Comparison of ENCODE assay signal across 7 cellular contexts in genomic region chrX:153980394-153980793, GRCh38. TPM values are rescaled to one million over a fixed set of nuclear protein-coding genes. Genes with fewer than 3 reads are reported as not detected.
A peak's percentile ranks its signal among the peaks of the same experiment; 100 is the strongest.
DNase-seq lines count a peak whose midpoint lies in the region; ATAC-seq, FAIRE-seq and TF ChIP-seq lines count a peak whose summit lies in the region.
"Not testable (repeated sequence)": the region's sequence is repeated elsewhere in the genome, so short reads cannot be mapped to it uniquely, and the experiment has no call there.

No MANE protein-coding gene starts in this region.

- not testable (repeated sequence) for DNase-seq in GM12891 (ENCODE audit: insufficient read length, low spot score); T-helper 2 cell treated with Interferon-gamma antibody and Interleukin-4, amounts not matched to agents 5 μg/mL and 100 μg/mL, for 36 hours (ENCODE audit: low spot score); effector memory CD8-positive, alpha-beta T cell; omental fat pad (ENCODE audit: low spot score)
- peak; percentile 67 for DNase-seq in activated effector memory CD4-positive, alpha-beta T cell treated with anti-CD3 and anti-CD28 coated beads, Interleukin-2, amount 50 U/mL, for 16 hours

- peak overlapping the region; percentile 88 for H3K27ac Mint-ChIP-seq in T-helper 2 cell treated with Interferon-gamma antibody and Interleukin-4, amounts not matched to agents 5 μg/mL and 100 μg/mL, for 36 hours
- peak overlapping the region; percentile 93 to 96 for H3K27ac Mint-ChIP-seq in effector memory CD8-positive, alpha-beta T cell

- TF ChIP-seq CTCF in omental fat pad (IDR thresholded peaks at IDR 0.05): not testable (repeated sequence)

- not testable (repeated sequence) for H3K36me3 Mint-ChIP-seq in T-helper 2 cell treated with Interferon-gamma antibody and Interleukin-4, amounts not matched to agents 5 μg/mL and 100 μg/mL, for 36 hours (ENCODE audit: low read depth)
- H3K36me3 Mint-ChIP-seq in effector memory CD8-positive, alpha-beta T cell (ENCODE audit: insufficient read depth): peaks cover 11% of the 10 kb centered on the region

- not testable (repeated sequence) for H3K27me3 Mint-ChIP-seq in T-helper 2 cell treated with Interferon-gamma antibody and Interleukin-4, amounts not matched to agents 5 μg/mL and 100 μg/mL, for 36 hours (ENCODE audit: low read depth); effector memory CD8-positive, alpha-beta T cell

- not testable (repeated sequence) for H3K9me3 Mint-ChIP-seq in T-helper 2 cell treated with Interferon-gamma antibody and Interleukin-4, amounts not matched to agents 5 μg/mL and 100 μg/mL, for 36 hours; effector memory CD8-positive, alpha-beta T cell

- ATAC-seq in GM21423 (IDR thresholded peaks at IDR 0.05; ENCODE audit: unreplicated experiment) (peak; percentile 50), HG03354 (IDR thresholded peaks at IDR 0.05; ENCODE audit: poor library complexity, severe bottlenecking, unreplicated experiment) (peak; percentile 58), omental fat pad (ENCODE audit: low FRiP score) (peak; percentile 9)
- peak; percentile 60 for ATAC-seq in effector memory CD8-positive, alpha-beta T cell (replicated peaks)

- H3K4me3 Mint-ChIP-seq in T-helper 2 cell treated with Interferon-gamma antibody and Interleukin-4, amounts not matched to agents 5 μg/mL and 100 μg/mL, for 36 hours: peak overlapping the region; percentile 76
- H3K4me3 Mint-ChIP-seq in effector memory CD8-positive, alpha-beta T cell: peak overlapping the region; percentile 76 to 84

- H3K4me1 Mint-ChIP-seq in T-helper 2 cell treated with Interferon-gamma antibody and Interleukin-4, amounts not matched to agents 5 μg/mL and 100 μg/mL, for 36 hours (ENCODE audit: low read depth): peaks cover 36% of the 10 kb centered on the region
- peaks cover 24 to 33% of the 10 kb centered on the region in 2 donors for H3K4me1 Mint-ChIP-seq in effector memory CD8-positive, alpha-beta T cell (ENCODE audit: low read depth in 2 of 2)

- FAIRE-seq in GM12891 (lab: Jason Lieb, UNC): peak; percentile 98

- not testable (repeated sequence) for TF ChIP-seq POLR2A in GM12891 (IDR thresholded peaks at IDR 0.05; ENCODE audit: low read depth, low read length)

RNA-seq across cellular contexts. Expression of gene TMEM187, which starts 7.8 kb away (rescaled TPM):
- polyA plus RNA-seq in GM12891 (2012; ENCODE audit: low read depth, missing spikeins): 1.6 TPM
- total RNA-seq in omental fat pad: 1 to 10 TPM; 1.9 to 9.0 (median 4.5) TPM

RNA-seq across cellular contexts. Expression of gene HCFC1, which starts 8.8 kb away (rescaled TPM):
- polyA plus RNA-seq in GM12891 (2012; ENCODE audit: low read depth, missing spikeins): 21.1 TPM
- 10 to 100 TPM; 21.5 to 41.5 (median 30.8) TPM for total RNA-seq in omental fat pad

RNA-seq across cellular contexts. Expression of gene RENBP, which starts 36.0 kb away (rescaled TPM):
- 9.8 TPM for polyA plus RNA-seq in GM12891 (2012; ENCODE audit: low read depth, missing spikeins)
- 10 to 100 TPM in 3 of 4 donors, 1 to 10 TPM in 1; 7.8 to 33.0 (median 26.5) TPM for total RNA-seq in omental fat pad

RNA-seq across cellular contexts. Expression of gene IRAK1, which starts 39.3 kb away (rescaled TPM):
- polyA plus RNA-seq in GM12891 (2012; ENCODE audit: low read depth, missing spikeins): 41.7 TPM
- 10 to 100 TPM; 43.1 to 85.3 (median 78.4) TPM for total RNA-seq in omental fat pad

RNA-seq across cellular contexts. Expression of gene NAA10, which starts 45.6 kb away (rescaled TPM):
- polyA plus RNA-seq in GM12891 (2012; ENCODE audit: low read depth, missing spikeins): 87.7 TPM
- 100 to 1,000 TPM in 1 of 4 donors, 10 to 100 TPM in 3; 85.7 to 101 (median 90.7) TPM for total RNA-seq in omental fat pad

Comparison
In these comparisons a context has a peak if more than half of its experiments do, and no peak if none do; other contexts are left out.
1. ATAC-seq: peak in every context shown above with its lines; median percentile 60 in effector memory CD8-positive, alpha-beta T cell; 58 in HG03354; 50 in GM21423; 9 in omental fat pad.